In the genomic region with DNA sequence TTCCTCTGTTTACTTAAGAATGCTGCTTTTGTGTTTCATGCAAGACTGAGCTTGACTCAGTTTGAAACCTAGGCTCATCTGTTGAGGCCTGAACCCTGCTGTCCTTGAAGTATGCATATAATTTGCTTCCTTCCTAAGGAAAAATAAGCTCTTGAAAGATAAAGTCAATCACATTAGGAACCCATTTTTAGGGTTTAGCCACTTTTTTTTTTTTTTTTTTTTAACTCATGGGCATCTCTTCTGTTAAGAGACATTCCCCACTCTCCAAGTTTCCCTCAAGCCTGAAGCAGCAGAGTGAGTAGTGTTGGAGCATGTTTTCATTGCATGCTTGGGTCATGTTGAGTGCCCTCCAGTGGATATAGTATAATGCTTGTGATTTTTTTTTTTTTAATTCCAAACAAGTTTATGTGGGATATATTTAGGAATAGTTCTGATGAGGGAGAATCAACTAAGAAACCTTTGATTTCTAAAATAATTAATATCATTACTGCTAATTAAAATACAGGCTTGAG, we compare ENCODE assay signal across 8 cellular contexts. TPM values are rescaled to one million over a fixed set of nuclear protein-coding genes. Genes with fewer than 3 reads are reported as not detected.
DNase-seq lines count a peak whose midpoint lies in the region; ATAC-seq, FAIRE-seq and TF ChIP-seq lines count a peak whose summit lies in the region.

No MANE protein-coding gene starts in this region.

- no peaks in the 10 kb centered on the region for H3K36me3 ChIP-seq in CD8-positive, alpha-beta memory T cell (ENCODE audit: insufficient read depth, low read length)
- H3K36me3 ChIP-seq in OCI-LY7 (ENCODE audit: insufficient read depth, low read length), result peaks cover 42% of the 10 kb centered on the region
- H3K36me3 ChIP-seq in H1 (ENCODE audit: control insufficient read depth in 2 of 4, insufficient read depth in 4 of 4, low read length in 3 of 4), result no peaks in the 10 kb centered on the region

- peak; percentile 58 for FAIRE-seq in H1 (lab: Jason Lieb, UNC)

- no peak overlapping the region for H2AFZ ChIP-seq in OCI-LY7 (ENCODE audit: low read length)
- H2AFZ ChIP-seq in H1 (ENCODE audit: low read length), result no peak overlapping the region

- H3K4me2 ChIP-seq in OCI-LY7 (ENCODE audit: low read length) (peak overlapping the region; percentile 99), H1 (ENCODE audit: insufficient read depth in 1 of 2, low read depth in 2 of 2, low read length in 2 of 2) (peak overlapping the region; percentile 77 to 85)

- no peaks in the 10 kb centered on the region for H3K27me3 ChIP-seq in CD8-positive, alpha-beta memory T cell (ENCODE audit: insufficient read depth, low read length, poor library complexity, severe bottlenecking)
- H3K27me3 ChIP-seq in H1 (replicated peaks in 1 of 4; ENCODE audit: control insufficient read depth in 3 of 4, extremely low read depth in 1 of 4, insufficient read depth in 3 of 4, low read length in 3 of 4), result no peaks in the 10 kb centered on the region

- peaks cover 71% of the 10 kb centered on the region for H3K4me1 ChIP-seq in CD8-positive, alpha-beta memory T cell (ENCODE audit: insufficient read depth, low read length)
- peaks cover 32% of the 10 kb centered on the region for H3K4me1 ChIP-seq in OCI-LY7 (ENCODE audit: insufficient read depth, low read length, poor library complexity, severe bottlenecking)
- H3K4me1 ChIP-seq in H1 (replicated peaks in 1 of 4; ENCODE audit: control insufficient read depth in 3 of 4, insufficient read depth in 4 of 4, low read length in 3 of 4), result peaks cover 0 to 32% (median 11%) of the 10 kb centered on the region in 4 experiments; a peak in 6 of 7 replicates

- peak; percentile 76 for TF ChIP-seq CTCF in OCI-LY7 (conservative IDR thresholded peaks at IDR 0.05; ENCODE audit: low read length)
- TF ChIP-seq CTCF in H1 (IDR thresholded peaks at IDR 0.05; ENCODE audit: control extremely low read depth in 1 of 3, insufficient read depth in 1 of 3, low read depth in 1 of 3, low read length in 3 of 3), result no peak; a peak in 1 of 4 replicates
- no peak for TF ChIP-seq CTCF in nephron progenitor cell (IDR thresholded peaks at IDR 0.05)

- H3K4me3 ChIP-seq in CD8-positive, alpha-beta memory T cell (ENCODE audit: low read length), result peak overlapping the region; percentile 8
- H3K4me3 ChIP-seq in OCI-LY7 (ENCODE audit: low read depth, low read length, poor library complexity, severe bottlenecking), result peak overlapping the region; percentile 99
- peak overlapping the region in 3 of 4 experiments; percentile 83 to 99 (median 85); a peak in 3 of 8 replicates for H3K4me3 ChIP-seq in H1 (ENCODE audit: extremely low read depth in 1 of 4, insufficient read depth in 2 of 4, low read depth in 3 of 4, low read length in 4 of 4)

- ATAC-seq in GM21447 (IDR thresholded peaks at IDR 0.05; ENCODE audit: unreplicated experiment) (peak; percentile 34), GM18907 (IDR thresholded peaks at IDR 0.05; ENCODE audit: unreplicated experiment) (no peak)

- no TSS peak for BruUV-seq in OCI-LY7 (replicated peaks; lab: Mats Ljungman, UMichigan)

- H3K36me3 Mint-ChIP-seq in CD8-positive, alpha-beta memory T cell, result peaks cover 0 to 10% (median 0%) of the 10 kb centered on the region in 3 donors
- peaks cover 27% of the 10 kb centered on the region for H3K36me3 Mint-ChIP-seq in nephron progenitor cell (ENCODE audit: low read depth)

- H2BK5ac ChIP-seq in H1 (ENCODE audit: low read depth, low read length), result no peak overlapping the region

- H4K5ac ChIP-seq in H1 (ENCODE audit: insufficient read length, low read depth, low read length), result no peak overlapping the region

- POLR2A ChIA-PET in CD8-positive, alpha-beta memory T cell (lab: Charles Lee), result interaction anchor here (0.6 kb wide), 2 partner anchors 85 to 697 kb away, joined by 3 read pairs; partner anchors contain the start of gene ZNF620
- POLR2A ChIA-PET in OCI-LY7 (lab: Charles Lee) (interaction anchor here (0.6 to 1.0 kb wide), 6 partner anchors 11 to 1172 kb away, joined by 3 to 4 read pairs (median 3); no protein-coding TSS in a partner anchor), H1 (lab: Charles Lee; ENCODE audit: partially characterized antibody) (interaction anchor here (0.6 to 6.8 kb wide), 6 partner anchors 11 to 62 kb away, joined by 3 to 80 read pairs (median 4); no protein-coding TSS in a partner anchor)

- peaks cover 76% of the 10 kb centered on the region for H4K20me1 ChIP-seq in OCI-LY7 (ENCODE audit: insufficient read depth, low read length)
- H4K20me1 ChIP-seq in H1 (replicated peaks in 1 of 2; ENCODE audit: control insufficient read depth in 1 of 2, insufficient read depth in 2 of 2, low read length in 2 of 2), result peaks cover 30 to 36% of the 10 kb centered on the region in 2 experiments

- no peak overlapping the region for H2BK120ac ChIP-seq in H1 (replicated peaks; ENCODE audit: low read depth, low read length)

- H3K18ac ChIP-seq in H1 (ENCODE audit: extremely low read depth, low read length), result no peak overlapping the region

- peak overlapping the region in 2 of 8 donors; percentile 15 to 20 for H3K27ac Mint-ChIP-seq in CD8-positive, alpha-beta memory T cell
- no peak overlapping the region for H3K27ac Mint-ChIP-seq in nephron progenitor cell

- H3K23ac ChIP-seq in H1 (ENCODE audit: insufficient read length), result no peak overlapping the region

- intact Hi-C loops in OCI-LY7 (cut with micrococcal nuclease; ENCODE audit: unreplicated experiment), result loop anchor here (5.0 kb wide), 2 partner anchors 621 to 886 kb away; no protein-coding TSS in a partner anchor

- peaks cover 75 to 79% (median 77%) of the 10 kb centered on the region in 3 donors for H3K4me1 Mint-ChIP-seq in CD8-positive, alpha-beta memory T cell
- peaks cover 77% of the 10 kb centered on the region for H3K4me1 Mint-ChIP-seq in nephron progenitor cell

- no peak for TF ChIP-seq EP300 in H1 (IDR thresholded peaks at IDR 0.05; ENCODE audit: borderline replicate concordance in 1 of 2, low read depth in 2 of 2, low read length in 2 of 2)

- H3K79me2 ChIP-seq in OCI-LY7 (ENCODE audit: insufficient read depth, low read depth, low read length) (peaks cover 83% of the 10 kb centered on the region), H1 (ENCODE audit: control insufficient read depth in 1 of 2, insufficient read depth in 2 of 2, low read length in 2 of 2) (peaks cover 56 to 80% of the 10 kb centered on the region in 2 experiments)

- no peak overlapping the region for H3K9ac ChIP-seq in H1 (replicated peaks in 1 of 4; ENCODE audit: extremely low read depth in 1 of 4, low read depth in 3 of 4, low read length in 3 of 4)

- H3K27ac ChIP-seq in CD8-positive, alpha-beta memory T cell (ENCODE audit: low read depth, low read length), result no peak overlapping the region
- H3K27ac ChIP-seq in OCI-LY7 (ENCODE audit: low read depth, low read length, poor library complexity, severe bottlenecking) (peak overlapping the region; percentile 71), H1 (ENCODE audit: low read depth, low read length) (no peak overlapping the region)

- no peak overlapping the region for H2AK5ac ChIP-seq in H1 (ENCODE audit: low read depth, low read length)

- DNase-seq in CD8-positive, alpha-beta memory T cell, result no peak
- DNase-seq in OCI-LY7 (ENCODE audit: low spot score) (peak; percentile 17), H1 (ENCODE audit: low read depth in 1 of 2, low spot score in 2 of 2) (no peak), nephron progenitor cell (no peak), iPS-NIHi11 (ENCODE audit: low spot score) (no peak)
- no peak for DNase-seq in stimulated activated CD8-positive, alpha-beta memory T cell treated with anti-CD3 and anti-CD28 coated beads, Interleukin-4, amount 100 ng/mL, for 48 hours

- no peak for TF ChIP-seq POLR2A in H1 (IDR thresholded peaks at IDR 0.05; ENCODE audit: control extremely low read depth in 1 of 2, low read depth in 2 of 2, low read length in 2 of 2)

- H2BK12ac ChIP-seq in H1 (ENCODE audit: low read depth, low read length), result no peak overlapping the region

- TF ChIP-seq RAD21 in H1 (IDR thresholded peaks at IDR 0.05 in 1 of 2, conservative IDR thresholded peaks at IDR 0.05 in 1 of 2; ENCODE audit: low read depth in 2 of 2, low read length in 2 of 2), result peak; percentile 26 to 36

- CTCF ChIA-PET in CD8-positive, alpha-beta memory T cell (lab: Charles Lee), result interaction anchor here (1.3 to 1.4 kb wide), 2 partner anchors 11 to 33 kb away, joined by 3 read pairs; no protein-coding TSS in a partner anchor
- CTCF ChIA-PET in OCI-LY7 (lab: Charles Lee; ENCODE audit: unreplicated experiment) (no interaction called here), H1 (lab: Charles Lee; ENCODE audit: partially characterized antibody) (interaction anchor here (0.6 to 1.1 kb wide), 4 partner anchors 13 to 81 kb away, joined by 3 to 5 read pairs (median 4); no protein-coding TSS in a partner anchor)

- H2BK15ac ChIP-seq in H1 (ENCODE audit: low read length), result no peak overlapping the region

- peak overlapping the region; percentile 23 to 96 (median 64) for H3K4me3 Mint-ChIP-seq in CD8-positive, alpha-beta memory T cell
- H3K4me3 Mint-ChIP-seq in nephron progenitor cell, result peak overlapping the region; percentile 99

- H3K4ac ChIP-seq in H1 (replicated peaks; ENCODE audit: insufficient read length, low read depth, low read length), result no peak overlapping the region

- H3K79me1 ChIP-seq in H1 (ENCODE audit: low read depth, low read length), result no peaks in the 10 kb centered on the region

- H3K56ac ChIP-seq in H1 (replicated peaks; ENCODE audit: insufficient read length, low read depth, low read length), result no peak overlapping the region

- no peak overlapping the region for H4K91ac ChIP-seq in H1 (replicated peaks; ENCODE audit: insufficient read length, low read length)

- H3K27me3 Mint-ChIP-seq in CD8-positive, alpha-beta memory T cell, result no peaks in the 10 kb centered on the region
- H3K27me3 Mint-ChIP-seq in nephron progenitor cell (ENCODE audit: low read depth, poor library complexity), result no peaks in the 10 kb centered on the region

- H2BK20ac ChIP-seq in H1 (ENCODE audit: low read length), result no peak overlapping the region

- H3K23me2 ChIP-seq in H1 (ENCODE audit: low read depth, low read length), result peaks cover 12% of the 10 kb centered on the region

- no peak overlapping the region for H4K8ac ChIP-seq in H1 (ENCODE audit: extremely low read depth, insufficient read depth, low read length)

- no peak overlapping the region for H3K14ac ChIP-seq in H1 (ENCODE audit: insufficient read length)

- no peaks in the 10 kb centered on the region for H3K9me3 Mint-ChIP-seq in CD8-positive, alpha-beta memory T cell
- H3K9me3 Mint-ChIP-seq in nephron progenitor cell, result peaks cover 6% of the 10 kb centered on the region

- no peaks in the 10 kb centered on the region for H3K9me3 ChIP-seq in CD8-positive, alpha-beta memory T cell (ENCODE audit: low read length)
- H3K9me3 ChIP-seq in OCI-LY7 (ENCODE audit: low read length), result no peaks in the 10 kb centered on the region
- no peaks in the 10 kb centered on the region for H3K9me3 ChIP-seq in H1 (ENCODE audit: insufficient read depth in 2 of 2, low read depth in 1 of 2, low read length in 1 of 2)

- H3K9me2 ChIP-seq in OCI-LY7 (ENCODE audit: insufficient read depth, low read length), result no peaks in the 10 kb centered on the region

RNA-seq across cellular contexts. Expression of gene CTNNB1, which starts 3.6 kb away (rescaled TPM):
- total RNA-seq in CD8-positive, alpha-beta memory T cell, result 100 to 1,000 TPM; 156 to 166 TPM
- polyA plus RNA-seq in CD8-positive, alpha-beta memory T cell, result 54.4 TPM
- 201 and 237 TPM in 2 replicates for total RNA-seq in OCI-LY7 (2014; rRNA removed; shearing (Covaris generic))
- 157 and 161 TPM in 2 replicates for total RNA-seq in OCI-LY7 (2022)
- total RNA-seq in H1 (2021; fragmentation: NEBNext Ultra II Directional; extraction: Animal tissue kit (Norgen Biotek cat#: 25700)), result 325 and 356 TPM in 2 replicates
- polyA plus RNA-seq in H1 (2011; rRNA removed), result 535 and 579 TPM in 2 replicates
- 483 TPM for polyA plus RNA-seq in H1 (2011; cell fraction: cytosol; rRNA removed)
- polyA plus RNA-seq in H1 (2011; cell fraction: nucleus; rRNA removed), result 934 TPM
- 373 to 437 TPM (median 415 TPM) in 4 replicates for polyA plus RNA-seq in H1 (2012, experiment 1 of 2)
- polyA plus RNA-seq in H1 (2012, experiment 2 of 2), result 27.8 TPM
- 345 TPM for polyA plus RNA-seq in H1 (2013, experiment 1 of 2)
- 328 TPM for polyA plus RNA-seq in H1 (2013, experiment 2 of 2)
- 2,973 and 3,699 TPM in 2 replicates for polyA minus RNA-seq in H1 (2011; rRNA and poly(A)+ RNA removed)
- 574 TPM for polyA minus RNA-seq in H1 (2011; cell fraction: cytosol; rRNA and poly(A)+ RNA removed)
- polyA minus RNA-seq in H1 (2011; cell fraction: nucleus; rRNA and poly(A)+ RNA removed), result 651 TPM

Comparison
In these comparisons a context has a peak if more than half of its experiments do, and no peak if none do; other contexts are left out.
1. H3K4me3 ChIP-seq: peak in every context shown above with its lines; median percentile 99 in OCI-LY7; 85 in H1; 8 in CD8-positive, alpha-beta memory T cell.